8 cellular contexts compared by ENCODE assay signal in the genomic region with DNA sequence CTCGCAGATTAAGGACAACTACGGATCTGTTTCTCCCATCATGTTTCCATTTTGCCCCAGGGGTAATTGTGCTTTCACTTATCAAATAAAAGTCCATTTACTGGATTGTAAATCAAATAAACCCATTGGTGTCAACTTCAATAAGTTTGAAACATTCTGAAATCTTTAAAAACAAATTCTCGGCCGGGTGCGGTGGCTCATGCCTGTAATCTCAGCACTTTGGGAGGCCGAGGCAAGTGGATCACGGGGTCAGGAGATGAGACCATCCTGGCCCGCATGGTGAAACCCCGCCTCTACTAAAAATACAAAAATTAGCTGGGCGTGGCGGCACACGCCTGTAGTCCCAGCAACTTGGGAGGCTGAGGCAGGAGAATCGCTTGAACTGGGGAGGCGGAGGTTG. TPM values are rescaled to one million over a fixed set of nuclear protein-coding genes. Genes with fewer than 3 reads are reported as not detected.
DNase-seq lines count a peak whose midpoint lies in the region; ATAC-seq and TF ChIP-seq lines count a peak whose summit lies in the region.
"Not testable (repeated sequence)": the region's sequence is repeated elsewhere in the genome, so short reads cannot be mapped to it uniquely, and the experiment has no call there.

No MANE protein-coding gene starts in this region.

- not testable (repeated sequence) for H3K4me3 Mint-ChIP-seq in IgD-negative memory B cell; activated CD4-positive, alpha-beta memory T cell treated with anti-CD3 and anti-CD28 coated beads for 36 hours; activated naive CD8-positive, alpha-beta T cell treated with anti-CD3 and anti-CD28 coated beads for 36 hours; natural killer cell
- H3K4me3 Mint-ChIP-seq in endothelial cell (ENCODE audit: unreplicated experiment), result peak overlapping the region; percentile 25

- DNase-seq in BE2C (peak; percentile 55), sciatic nerve (ENCODE audit: low spot score) (peak; percentile 49)
- not testable (repeated sequence) for DNase-seq in activated CD4-positive, alpha-beta memory T cell treated with anti-CD3 and anti-CD28 coated beads for 36 hours; activated naive CD8-positive, alpha-beta T cell treated with anti-CD3 and anti-CD28 coated beads for 36 hours; endothelial cell (ENCODE audit: low spot score); natural killer cell; tibial artery

- H3K4me1 Mint-ChIP-seq in IgD-negative memory B cell; endothelial cell (ENCODE audit: unreplicated experiment); natural killer cell: not testable (repeated sequence)
- peaks cover 14% of the 10 kb centered on the region for H3K4me1 Mint-ChIP-seq in activated CD4-positive, alpha-beta memory T cell treated with anti-CD3 and anti-CD28 coated beads for 36 hours (ENCODE audit: low read depth)
- peaks cover 16% of the 10 kb centered on the region for H3K4me1 Mint-ChIP-seq in activated naive CD8-positive, alpha-beta T cell treated with anti-CD3 and anti-CD28 coated beads for 36 hours

- H3K9me3 Mint-ChIP-seq in IgD-negative memory B cell; activated CD4-positive, alpha-beta memory T cell treated with anti-CD3 and anti-CD28 coated beads for 36 hours; activated naive CD8-positive, alpha-beta T cell treated with anti-CD3 and anti-CD28 coated beads for 36 hours; endothelial cell (ENCODE audit: unreplicated experiment); natural killer cell: not testable (repeated sequence)

- intact Hi-C loops in activated CD4-positive, alpha-beta memory T cell treated with anti-CD3 and anti-CD28 coated beads for 36 hours (cut with micrococcal nuclease); natural killer cell (cut with micrococcal nuclease); tibial artery (cut with DNase I; ENCODE audit: low total_unique reads): not testable (repeated sequence)
- intact Hi-C loops in sciatic nerve (cut with DNase I), result loop anchor here (5.0 kb wide), 1 partner anchor 61 kb away; no protein-coding TSS in a partner anchor

- peak overlapping the region in 2 of 3 donors; percentile 31 to 59 for H3K27ac Mint-ChIP-seq in IgD-negative memory B cell
- peak overlapping the region; percentile 23 for H3K27ac Mint-ChIP-seq in activated CD4-positive, alpha-beta memory T cell treated with anti-CD3 and anti-CD28 coated beads for 36 hours
- peak overlapping the region; percentile 60 for H3K27ac Mint-ChIP-seq in activated naive CD8-positive, alpha-beta T cell treated with anti-CD3 and anti-CD28 coated beads for 36 hours
- not testable (repeated sequence) for H3K27ac Mint-ChIP-seq in endothelial cell (ENCODE audit: unreplicated experiment)
- H3K27ac Mint-ChIP-seq in natural killer cell, result peak overlapping the region; percentile 47 to 74

- peaks cover 75% of the 10 kb centered on the region for H3K36me3 ChIP-seq in BE2C
- H3K36me3 ChIP-seq in tibial artery, result peaks cover 69 to 98% (median 88%) of the 10 kb centered on the region in 3 donors

- H3K9me3 ChIP-seq in BE2C, tibial artery: not testable (repeated sequence)

- CTCF ChIA-PET in activated CD4-positive, alpha-beta memory T cell treated with anti-CD3 and anti-CD28 coated beads for 36 hours (lab: Charles Lee), result interaction anchor here (6.8 kb wide), 1 partner anchor 12 kb away, joined by 137 read pairs; a partner anchor contains a TSS

- not testable (repeated sequence) for TF ChIP-seq CTCF in BE2C (IDR thresholded peaks at IDR 0.05; ENCODE audit: low read depth, low read length); endothelial cell (IDR thresholded peaks at IDR 0.05; ENCODE audit: unreplicated experiment); natural killer cell (IDR thresholded peaks at IDR 0.05); tibial artery (IDR thresholded peaks at IDR 0.05)

- H3K27me3 Mint-ChIP-seq in IgD-negative memory B cell; activated CD4-positive, alpha-beta memory T cell treated with anti-CD3 and anti-CD28 coated beads for 36 hours; activated naive CD8-positive, alpha-beta T cell treated with anti-CD3 and anti-CD28 coated beads for 36 hours; endothelial cell (ENCODE audit: unreplicated experiment); natural killer cell (ENCODE audit: low read depth in 2 of 2): not testable (repeated sequence)

- not testable (repeated sequence) for H3K27me3 ChIP-seq in BE2C, tibial artery

- ATAC-seq in natural killer cell, sciatic nerve: not testable (repeated sequence)

- POLR2A ChIA-PET in activated CD4-positive, alpha-beta memory T cell treated with anti-CD3 and anti-CD28 coated beads for 36 hours (lab: Charles Lee), result not testable (repeated sequence)

- peak overlapping the region; percentile 61 to 62 for H3K27ac ChIP-seq in tibial artery

- not testable (repeated sequence) for H3K4me3 ChIP-seq in BE2C (ENCODE audit: low read depth, low read length); tibial artery

- H3K4me1 ChIP-seq in BE2C (peaks cover 21% of the 10 kb centered on the region), tibial artery (peaks cover 0 to 36% (median 21%) of the 10 kb centered on the region in 4 donors)

- H3K36me3 Mint-ChIP-seq in IgD-negative memory B cell, result not testable (repeated sequence)
- peaks cover 46% of the 10 kb centered on the region for H3K36me3 Mint-ChIP-seq in activated CD4-positive, alpha-beta memory T cell treated with anti-CD3 and anti-CD28 coated beads for 36 hours
- H3K36me3 Mint-ChIP-seq in activated naive CD8-positive, alpha-beta T cell treated with anti-CD3 and anti-CD28 coated beads for 36 hours, result peaks cover 21% of the 10 kb centered on the region
- peaks cover 36% of the 10 kb centered on the region for H3K36me3 Mint-ChIP-seq in endothelial cell (ENCODE audit: low read depth, unreplicated experiment)
- peaks cover 20% of the 10 kb centered on the region for H3K36me3 Mint-ChIP-seq in natural killer cell

RNA-seq across cellular contexts. Expression of a gene that starts 10.7 kb away (rescaled TPM):
- polyA plus RNA-seq in BE2C (2012; ENCODE audit: insufficient read depth, insufficient read length, low read depth), result 33.9 TPM
- not detected for polyA plus RNA-seq in IgD-negative memory B cell
- total RNA-seq in activated CD4-positive, alpha-beta memory T cell treated with anti-CD3 and anti-CD28 coated beads for 36 hours, result 1 to 10 TPM; 2.0 to 2.4 TPM
- 1 to 10 TPM; 2.9 to 3.0 TPM for total RNA-seq in activated naive CD8-positive, alpha-beta T cell treated with anti-CD3 and anti-CD28 coated beads for 36 hours
- total RNA-seq in endothelial cell (ENCODE audit: unreplicated experiment), result 45.4 TPM
- 1 to 10 TPM in 1 of 3 donors, under 1 TPM in 2; 0.75 to 1.1 (median 0.95) TPM for total RNA-seq in natural killer cell
- total RNA-seq in sciatic nerve, result 419 TPM

RNA-seq across cellular contexts. Expression of a gene that starts 24.5 kb away (rescaled TPM):
- 143 TPM for polyA plus RNA-seq in BE2C (2012; ENCODE audit: insufficient read depth, insufficient read length, low read depth)
- 97.5 TPM for polyA plus RNA-seq in IgD-negative memory B cell
- 100 to 1,000 TPM; 180 to 182 TPM for total RNA-seq in activated CD4-positive, alpha-beta memory T cell treated with anti-CD3 and anti-CD28 coated beads for 36 hours
- total RNA-seq in activated naive CD8-positive, alpha-beta T cell treated with anti-CD3 and anti-CD28 coated beads for 36 hours, result 100 to 1,000 TPM; 141 to 150 TPM
- total RNA-seq in endothelial cell (ENCODE audit: unreplicated experiment) (145 TPM), natural killer cell (10 to 100 TPM; 72.9 to 88.6 (median 88.4) TPM), sciatic nerve (135 TPM)

RNA-seq across cellular contexts. Expression of a gene that starts 31.0 kb away (rescaled TPM):
- polyA plus RNA-seq in BE2C (2012; ENCODE audit: insufficient read depth, insufficient read length, low read depth), result 19.9 TPM
- 6.2 TPM for polyA plus RNA-seq in IgD-negative memory B cell
- 10 to 100 TPM; 16.0 to 17.1 TPM for total RNA-seq in activated CD4-positive, alpha-beta memory T cell treated with anti-CD3 and anti-CD28 coated beads for 36 hours
- 10 to 100 TPM; 22.2 to 24.1 TPM for total RNA-seq in activated naive CD8-positive, alpha-beta T cell treated with anti-CD3 and anti-CD28 coated beads for 36 hours
- total RNA-seq in endothelial cell (ENCODE audit: unreplicated experiment), result 19.7 TPM
- 1 to 10 TPM; 7.2 to 9.8 (median 8.1) TPM for total RNA-seq in natural killer cell
- total RNA-seq in sciatic nerve, result 22.2 TPM

Comparison
In these comparisons a context has a peak if more than half of its experiments do, and no peak if none do; other contexts are left out.
1. RNA of a gene that starts 10.7 kb away (total RNA-seq): 419 TPM in sciatic nerve (single experiment) and 45.4 TPM in endothelial cell (single experiment); 2.9 to 3.0 TPM in activated naive CD8-positive, alpha-beta T cell treated with anti-CD3 and anti-CD28 coated beads for 36 hours, 2.0 to 2.4 TPM in activated CD4-positive, alpha-beta memory T cell treated with anti-CD3 and anti-CD28 coated beads for 36 hours and 0.75 to 1.1 TPM in natural killer cell; every median in the first group is over 10 times any median in the second.